21 cellular contexts compared by ENCODE assay signal in the genomic region with DNA sequence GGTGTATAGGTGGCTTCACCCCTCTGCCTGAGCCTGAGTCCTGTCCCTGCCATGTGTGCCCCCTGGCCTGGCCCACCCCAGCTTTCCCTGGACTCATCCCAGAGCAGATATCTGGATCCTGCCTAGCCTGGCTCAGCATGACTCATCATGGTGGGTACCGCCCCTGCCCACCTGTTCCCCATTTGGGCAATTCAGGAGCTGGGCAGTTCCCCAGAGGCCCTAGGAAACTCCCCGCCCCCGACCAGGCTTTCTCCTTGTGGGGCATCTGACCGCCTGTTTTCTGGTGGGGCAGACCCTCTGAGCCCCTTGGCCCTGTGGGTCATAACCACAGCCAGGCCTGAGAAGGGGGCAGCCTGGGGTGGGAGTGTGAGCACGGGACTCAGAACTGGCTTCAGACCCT. TPM values are rescaled to one million over a fixed set of nuclear protein-coding genes. Genes with fewer than 3 reads are reported as not detected.
DNase-seq lines count a peak whose midpoint lies in the region; ATAC-seq and TF ChIP-seq lines count a peak whose summit lies in the region.
"Had no signal": no experiment of that assay in that cellular context is flagged by ENCODE, and none has a peak within 500 bp of the region (broad histone marks: within the 10 kb centered on the region; RNA-seq: fewer than 3 reads in every experiment).

No MANE protein-coding gene starts in this region.

- no peak overlapping the region for H3K4ac ChIP-seq in mesenchymal stem cell (ENCODE audit: low read depth in 1 of 2, low read length in 2 of 2)

- no peak overlapping the region for H2BK15ac ChIP-seq in mesenchymal stem cell (ENCODE audit: low read depth, poor library complexity, severe bottlenecking)

- H3K9ac ChIP-seq in mesenchymal stem cell (ENCODE audit: low read length) = no peak overlapping the region
- H3K9ac ChIP-seq: KMS-11 had no signal

- peak overlapping the region; percentile 98 for H3K27ac ChIP-seq in RWPE1
- H3K27ac ChIP-seq in mesenchymal stem cell (ENCODE audit: low read length, poor library complexity, severe bottlenecking) = no peak overlapping the region
- H3K27ac ChIP-seq: KMS-11 had no signal

- H4K8ac ChIP-seq in mesenchymal stem cell (ENCODE audit: low read length) = no peak overlapping the region

- H2BK120ac ChIP-seq in mesenchymal stem cell (ENCODE audit: low read depth, low read length) = no peak overlapping the region

- H3K36me3 ChIP-seq in BE2C = peaks cover 15% of the 10 kb centered on the region
- peaks cover 25 to 55% of the 10 kb centered on the region in 2 experiments for H3K36me3 ChIP-seq in mesenchymal stem cell (ENCODE audit: control insufficient read depth in 1 of 2, insufficient read depth in 2 of 2, low read depth in 1 of 2, low read length in 2 of 2)

- no peak overlapping the region for H2AFZ ChIP-seq in mesenchymal stem cell (ENCODE audit: low read depth, low read length)

- peaks cover 8% of the 10 kb centered on the region for H3K4me1 ChIP-seq in BE2C
- peaks cover 48% of the 10 kb centered on the region for H3K4me1 ChIP-seq in mesenchymal stem cell (ENCODE audit: control insufficient read depth, insufficient read depth, low read depth, low read length)

- TF ChIP-seq CTCF in BE2C (IDR thresholded peaks at IDR 0.05; ENCODE audit: low read depth, low read length) (no peak), RWPE1 (conservative IDR thresholded peaks at IDR 0.05; ENCODE audit: low read depth) (no peak)

- WGBS in mesenchymal stem cell = 83% methylated on average over 5 of the region's 5 CpGs

- DNase-seq in BE2C (peak; percentile 44), GM03348 (ENCODE audit: low spot score) (peak; percentile 33), RWPE1 (ENCODE audit: low spot score) (no peak), mesenchymal stem cell (no peak), H4 (ENCODE audit: low spot score) (no peak), NCI-H510A treated with DMSO at 0.1 percent for 48 hours (lab: John Stamatoyannopoulos, UW) (no peak)
- DNase-seq: activated CD4-positive, alpha-beta T cell treated with anti-CD3 and anti-CD28 coated beads, Interleukin-2, amount 50 U/mL, for 48 hours; activated CD8-positive, alpha-beta memory T cell treated with anti-CD3 and anti-CD28 coated beads, Interleukin-2, amount 50 U/mL, for 48 hours; activated effector memory CD4-positive, alpha-beta T cell treated with anti-CD3 and anti-CD28 coated beads, Interleukin-2, amount 50 U/mL, for 16 hours; CD4-positive, alpha-beta T cell; esophagus squamous epithelium; GDM1; HFFc6; NCI-H1930; NCI-H345; retina; RPMI8226 had no signal

- H3K14ac ChIP-seq in mesenchymal stem cell (ENCODE audit: low read length in 2 of 2) = no peak overlapping the region

- H3K18ac ChIP-seq in mesenchymal stem cell (ENCODE audit: low read depth in 1 of 2, low read length in 2 of 2) = no peak overlapping the region

- H3K27me3 ChIP-seq in BE2C (no peaks in the 10 kb centered on the region; the same call in 1 of the 2 replicates), mesenchymal stem cell (ENCODE audit: control insufficient read depth in 1 of 2, insufficient read depth in 1 of 2, low read length in 2 of 2) (no peaks in the 10 kb centered on the region)
- H3K27me3 ChIP-seq: esophagus squamous epithelium had no signal

- no peak overlapping the region for H2BK12ac ChIP-seq in mesenchymal stem cell (ENCODE audit: low read length in 2 of 2)

- H3K79me1 ChIP-seq in mesenchymal stem cell (replicated peaks; ENCODE audit: low read length, poor library complexity, severe bottlenecking) = peaks cover 33% of the 10 kb centered on the region

- CTCF ChIA-PET in RWPE1 (lab: Yijun Ruan, JAX) = no interaction called here

- H2BK5ac ChIP-seq in mesenchymal stem cell (ENCODE audit: low read depth, low read length, poor library complexity, severe bottlenecking) = no peak overlapping the region

- peak overlapping the region in 1 of 2 experiments; percentile 53 for H3K23ac ChIP-seq in mesenchymal stem cell (ENCODE audit: low read length in 2 of 2)

- ATAC-seq in GM21390 (IDR thresholded peaks at IDR 0.05; ENCODE audit: unreplicated experiment) = no peak
- ATAC-seq in GM19324 (IDR thresholded peaks at IDR 0.05; ENCODE audit: low FRiP score, unreplicated experiment) = no peak

- H3K9me3 ChIP-seq in BE2C = no peaks in the 10 kb centered on the region
- H3K9me3 ChIP-seq in mesenchymal stem cell (ENCODE audit: control insufficient read depth, low read length) = no peaks in the 10 kb centered on the region
- H3K9me3 ChIP-seq: esophagus squamous epithelium had no signal

- H3K4me2 ChIP-seq in mesenchymal stem cell (ENCODE audit: low read length, poor library complexity, severe bottlenecking) = no peak overlapping the region
- H3K4me2 ChIP-seq: KMS-11 had no signal

- POLR2A ChIA-PET in RWPE1 (lab: Yijun Ruan, JAX; ENCODE audit: low non-redundant PET) = no interaction called here

- peak overlapping the region; percentile 40 for H4K91ac ChIP-seq in mesenchymal stem cell (ENCODE audit: low read length)

- H2AK5ac ChIP-seq in mesenchymal stem cell (ENCODE audit: low read length, severe bottlenecking) = no peak overlapping the region

- H3K4me3 ChIP-seq in BE2C (ENCODE audit: low read depth, low read length) = no peak overlapping the region
- no peak overlapping the region for H3K4me3 ChIP-seq in mesenchymal stem cell (ENCODE audit: insufficient read depth in 1 of 2, low read depth in 1 of 2, low read length in 2 of 2)
- H3K4me3 ChIP-seq: esophagus squamous epithelium had no signal

RNA-seq across cellular contexts. Expression of a gene that starts 4.4 kb away (rescaled TPM):
- polyA plus RNA-seq in BE2C (2012; ENCODE audit: insufficient read depth, insufficient read length, low read depth) = 153 TPM
- 245 TPM for polyA plus RNA-seq in mesenchymal stem cell (2013, experiment 1 of 2)
- 258 TPM for polyA plus RNA-seq in mesenchymal stem cell (2013, experiment 2 of 2)
- total RNA-seq in H4 (2014; rRNA removed; shearing (Covaris generic)) = 187 and 269 TPM in 2 replicates

RNA-seq across cellular contexts. Expression of a gene that starts 12.6 kb away (rescaled TPM):
- 83.2 TPM for polyA plus RNA-seq in BE2C (2012; ENCODE audit: insufficient read depth, insufficient read length, low read depth)
- 11.0 TPM for polyA plus RNA-seq in mesenchymal stem cell (2013, experiment 1 of 2)
- polyA plus RNA-seq in mesenchymal stem cell (2013, experiment 2 of 2) = 10.6 TPM
- 14.6 and 16.5 TPM in 2 replicates for total RNA-seq in H4 (2014; rRNA removed; shearing (Covaris generic))

RNA-seq across cellular contexts. Expression of a gene that starts 31.1 kb away (rescaled TPM):
- 78.0 TPM for polyA plus RNA-seq in BE2C (2012; ENCODE audit: insufficient read depth, insufficient read length, low read depth)
- 14.5 TPM for polyA plus RNA-seq in mesenchymal stem cell (2013, experiment 1 of 2)
- polyA plus RNA-seq in mesenchymal stem cell (2013, experiment 2 of 2) = 15.3 TPM
- total RNA-seq in H4 (2014; rRNA removed; shearing (Covaris generic)) = 35.2 and 48.3 TPM in 2 replicates

RNA-seq across cellular contexts. Expression of a gene that starts 45.2 kb away (rescaled TPM):
- polyA plus RNA-seq in BE2C (2012; ENCODE audit: insufficient read depth, insufficient read length, low read depth) = 1.7 TPM
- polyA plus RNA-seq in mesenchymal stem cell (2013, experiment 1 of 2) = 0.08 TPM
- polyA plus RNA-seq in mesenchymal stem cell (2013, experiment 2 of 2) = 0.05 TPM
- 0.45 TPM in 1 of 2 replicates, not detected in the other for total RNA-seq in H4 (2014; rRNA removed; shearing (Covaris generic))
- total RNA-seq: temporal lobe had no signal

Comparison
In these comparisons a context has a peak if more than half of its experiments do, and no peak if none do; other contexts are left out.
1. DNase-seq: peak in BE2C (single experiment) and GM03348 (single experiment); none in RWPE1 (single experiment), mesenchymal stem cell (single experiment), H4 (single experiment) and NCI-H510A treated with DMSO at 0.1 percent for 48 hours (single experiment).